ENCODE assay signal across 11 cellular contexts in genomic region chr17:8488931-8489330, GRCh38. TPM values are rescaled to one million over a fixed set of nuclear protein-coding genes. Genes with fewer than 3 reads are reported as not detected.
DNase-seq lines count a peak whose midpoint lies in the region; ATAC-seq and TF ChIP-seq lines count a peak whose summit lies in the region.
"Had no signal": no experiment of that assay in that cellular context is flagged by ENCODE, and none has a peak within 500 bp of the region (broad histone marks: within the 10 kb centered on the region; RNA-seq: fewer than 3 reads in every experiment).

No MANE protein-coding gene starts in this region.

- H3K9me3 ChIP-seq in AG04450 (ENCODE audit: control insufficient read depth, insufficient read depth, low read length): no peaks in the 10 kb centered on the region; the same call in 1 of the 2 replicates
- H3K9me3 ChIP-seq: Peyer's patch had no signal

- no peak for ATAC-seq in HG02610 (IDR thresholded peaks at IDR 0.05; ENCODE audit: unreplicated experiment)

- no peaks in the 10 kb centered on the region for H3K27me3 ChIP-seq in AG04450 (ENCODE audit: control insufficient read depth, insufficient read depth, low read length)
- H3K27me3 ChIP-seq: Peyer's patch had no signal

- no peak for TF ChIP-seq CTCF in AG04450 (IDR thresholded peaks at IDR 0.05; ENCODE audit: low read depth, low read length)

- no peak overlapping the region for H3K4me3 ChIP-seq in AG04450 (ENCODE audit: low read depth, low read length)
- H3K4me3 ChIP-seq: Peyer's patch had no signal

- CTCF ChIA-PET in AG04450 (lab: Charles Lee): interaction anchor here (1.0 to 2.1 kb wide), 2 partner anchors 79 to 297 kb away, joined by 3 to 5 read pairs; no protein-coding TSS in a partner anchor

- peak overlapping the region; percentile 84 for H3K27ac ChIP-seq in AG04450 (ENCODE audit: low read depth, low read length)
- H3K27ac ChIP-seq: Peyer's patch had no signal

- DNase-seq in AG04450 (ENCODE audit: low read depth, low spot score): peak; percentile 90
- DNase-seq in NCI-H446 treated with DMSO at 0.1 percent for 48 hours (lab: John Stamatoyannopoulos, UW): peak; percentile 27
- DNase-seq in epidermal melanocyte (ENCODE audit: insufficient read length, low spot score): peak; percentile 36
- DNase-seq in lung microvascular endothelial cell (ENCODE audit: low read depth in 2 of 2): peak; percentile 37 to 72
- DNase-seq in putamen (ENCODE audit: low spot score): no peak
- no peak for DNase-seq in ureter (ENCODE audit: low spot score)
- no peak for DNase-seq in NCI-H2171 (lab: John Stamatoyannopoulos, UW)
- DNase-seq: CD4-positive, CD25-positive, alpha-beta regulatory T cell; Peyer's patch; stimulated activated CD4-positive, alpha-beta T cell treated with anti-CD3 and anti-CD28 coated beads, Interleukin-1b, Interleukin-23, amount 100 ng/mL, for 48 hours had no signal

- POLR2A ChIA-PET in AG04450 (lab: Yijun Ruan, JAX): interaction anchor here (0.6 to 1.5 kb wide), 4 partner anchors 10 to 103 kb away, joined by 3 to 6 read pairs (median 4); partner anchors contain the start of gene NDEL1

RNA-seq across cellular contexts. Expression of gene NDEL1, which starts 53.2 kb away (rescaled TPM):
- polyA plus RNA-seq in AG04450 (2011; rRNA removed): 65.6 and 74.7 TPM in 2 replicates
- 50.1 and 52.8 TPM in 2 replicates for polyA minus RNA-seq in AG04450 (2011; rRNA and poly(A)+ RNA removed)
- total RNA-seq in lung microvascular endothelial cell: 24.2 and 42.9 TPM in 2 replicates
- 84.5 TPM for total RNA-seq in ureter

Comparison
In these comparisons a context has a peak if more than half of its experiments do, and no peak if none do; other contexts are left out.
1. DNase-seq: peak in AG04450 (single experiment), NCI-H446 treated with DMSO at 0.1 percent for 48 hours (single experiment), epidermal melanocyte (single experiment) and lung microvascular endothelial cell (2 of 2); none in putamen (single experiment), ureter (single experiment) and NCI-H2171 (single experiment).